Comparison of ENCODE assay signal across 18 cellular contexts in genomic region chr4:2295535-2296442, GRCh38. TPM values are rescaled to one million over a fixed set of nuclear protein-coding genes. Genes with fewer than 3 reads are reported as not detected.
DNase-seq lines count a peak whose midpoint lies in the region; ATAC-seq, FAIRE-seq and TF ChIP-seq lines count a peak whose summit lies in the region.
"Had no signal": no experiment of that assay in that cellular context is flagged by ENCODE, and none has a peak within 500 bp of the region (broad histone marks: within the 10 kb centered on the region; RNA-seq: fewer than 3 reads in every experiment).

No MANE protein-coding gene starts in this region.

- no peak overlapping the region for H3K4me3 ChIP-seq in osteoblast (ENCODE audit: insufficient read depth, low read length)
- H3K4me3 ChIP-seq: MG63, right lobe of liver had no signal

- peaks cover 26% of the 10 kb centered on the region for H3K4me1 Mint-ChIP-seq in activated CD8-positive, alpha-beta memory T cell treated with anti-CD3 and anti-CD28 coated beads, Interleukin-2, amount 10 ng/mL, durations not matched to agents 7 days and 5 days

- no peak for TF ChIP-seq CTCF in osteoblast (IDR thresholded peaks at IDR 0.05; ENCODE audit: extremely low read depth, low read depth, low read length)

- no peak overlapping the region for H2AFZ ChIP-seq in osteoblast (ENCODE audit: low read length)

- no peak overlapping the region for H3K4me3 Mint-ChIP-seq in activated CD8-positive, alpha-beta memory T cell treated with anti-CD3 and anti-CD28 coated beads, Interleukin-2, amount 10 ng/mL, durations not matched to agents 7 days and 5 days
- H3K4me3 Mint-ChIP-seq: activated CD4-positive, alpha-beta T cell treated with anti-CD3 and anti-CD28 coated beads, Interleukin-2, amount 10 ng/mL, durations not matched to agents 24 days and 14 days; naive B cell had no signal

- H3K27me3 Mint-ChIP-seq in activated CD8-positive, alpha-beta memory T cell treated with anti-CD3 and anti-CD28 coated beads, Interleukin-2, amount 10 ng/mL, durations not matched to agents 7 days and 5 days, result peaks cover 3% of the 10 kb centered on the region

- peak; percentile 29 for DNase-seq in NCI-H146 (lab: John Stamatoyannopoulos, UW)
- no peak for DNase-seq in NCI-H146 treated with DMSO at 0.1 percent for 48 hours (lab: John Stamatoyannopoulos, UW; ENCODE audit: unreplicated experiment)
- DNase-seq in GM12892 (ENCODE audit: insufficient read length), result peak; percentile 4
- DNase-seq in activated CD8-positive, alpha-beta memory T cell treated with anti-CD3 and anti-CD28 coated beads, Interleukin-2, amount 10 ng/mL, durations not matched to agents 7 days and 5 days, result peak; percentile 38
- DNase-seq in osteoblast (ENCODE audit: insufficient read length, low spot score, missing footprints), result peak; percentile 49
- DNase-seq: activated CD4-positive, alpha-beta T cell treated with anti-CD3 and anti-CD28 coated beads, Interleukin-2, amount 10 ng/mL, durations not matched to agents 24 days and 14 days; activated naive CD4-positive, alpha-beta T cell treated with anti-CD3 and anti-CD28 coated beads, Interleukin-2, amount 50 U/mL, for 16 hours; cerebellar nuclear complex; kidney glomerular epithelial cell; MG63; naive B cell; OCI-M1 had no signal

- no peaks in the 10 kb centered on the region for H3K27me3 ChIP-seq in osteoblast (ENCODE audit: insufficient read depth, low read length)
- H3K27me3 ChIP-seq: MG63, right lobe of liver had no signal

- ATAC-seq in activated CD8-positive, alpha-beta memory T cell treated with anti-CD3 and anti-CD28 coated beads, Interleukin-2, amount 10 ng/mL, durations not matched to agents 7 days and 5 days, result no peak
- ATAC-seq in GM19452 (IDR thresholded peaks at IDR 0.05; ENCODE audit: unreplicated experiment) (no peak), HG02571 (IDR thresholded peaks at IDR 0.05; ENCODE audit: unreplicated experiment) (no peak), HG03159 (IDR thresholded peaks at IDR 0.05; ENCODE audit: unreplicated experiment) (no peak)

- H3K4me1 ChIP-seq in osteoblast (ENCODE audit: insufficient read depth, low read length), result no peaks in the 10 kb centered on the region
- H3K4me1 ChIP-seq: right lobe of liver had no signal

- no peak overlapping the region for H3K27ac Mint-ChIP-seq in activated CD8-positive, alpha-beta memory T cell treated with anti-CD3 and anti-CD28 coated beads, Interleukin-2, amount 10 ng/mL, durations not matched to agents 7 days and 5 days
- H3K27ac Mint-ChIP-seq: activated CD4-positive, alpha-beta T cell treated with anti-CD3 and anti-CD28 coated beads, Interleukin-2, amount 10 ng/mL, durations not matched to agents 24 days and 14 days had no signal

- H3K27ac ChIP-seq in osteoblast (ENCODE audit: low read depth, low read length), result no peak overlapping the region
- H3K27ac ChIP-seq: 22Rv1, right lobe of liver had no signal

- no peaks in the 10 kb centered on the region for H3K36me3 ChIP-seq in osteoblast (ENCODE audit: insufficient read depth, low read length)
- H3K36me3 ChIP-seq: MG63, right lobe of liver had no signal

- TF ChIP-seq POLR2A in GM12892 (IDR thresholded peaks at IDR 0.05; ENCODE audit: low read depth, low read length), result no peak

- H3K4me2 ChIP-seq in osteoblast (ENCODE audit: insufficient read depth, low read length), result no peak overlapping the region

- no peaks in the 10 kb centered on the region for H3K9me3 ChIP-seq in osteoblast (ENCODE audit: low read depth, low read length)
- H3K9me3 ChIP-seq: MG63, right lobe of liver had no signal

- CTCF ChIA-PET in activated CD8-positive, alpha-beta memory T cell treated with anti-CD3 and anti-CD28 coated beads, Interleukin-2, amount 10 ng/mL, durations not matched to agents 7 days and 5 days (lab: Charles Lee), result interaction anchor here (0.8 to 1.1 kb wide), 2 partner anchors 16 to 76 kb away, joined by 3 read pairs; no protein-coding TSS in a partner anchor

- H4K20me1 ChIP-seq in osteoblast (ENCODE audit: insufficient read depth, low read length), result no peaks in the 10 kb centered on the region

- H3K36me3 Mint-ChIP-seq in activated CD8-positive, alpha-beta memory T cell treated with anti-CD3 and anti-CD28 coated beads, Interleukin-2, amount 10 ng/mL, durations not matched to agents 7 days and 5 days, result peaks cover 4% of the 10 kb centered on the region
- H3K36me3 Mint-ChIP-seq: naive B cell had no signal

- no peaks in the 10 kb centered on the region for H3K9me3 Mint-ChIP-seq in activated CD8-positive, alpha-beta memory T cell treated with anti-CD3 and anti-CD28 coated beads, Interleukin-2, amount 10 ng/mL, durations not matched to agents 7 days and 5 days (ENCODE audit: low read depth)
- H3K9me3 Mint-ChIP-seq: activated CD4-positive, alpha-beta T cell treated with anti-CD3 and anti-CD28 coated beads, Interleukin-2, amount 10 ng/mL, durations not matched to agents 24 days and 14 days had no signal

- no peak for FAIRE-seq in GM12892 (lab: Jason Lieb, UNC)
- FAIRE-seq: GM18507 had no signal

- H3K79me2 ChIP-seq in osteoblast (ENCODE audit: insufficient read depth, low read length), result no peaks in the 10 kb centered on the region

RNA-seq across cellular contexts. Expression of gene MXD4, which starts 33.9 kb away (rescaled TPM):
- 5.0 TPM for polyA plus RNA-seq in GM12892 (2012; ENCODE audit: missing spikeins)
- total RNA-seq in activated CD8-positive, alpha-beta memory T cell treated with anti-CD3 and anti-CD28 coated beads, Interleukin-2, amount 10 ng/mL, durations not matched to agents 7 days and 5 days, result 10 to 100 TPM; 13.7 to 14.3 TPM
- total RNA-seq in osteoblast, result 53.3 and 56.8 TPM in 2 replicates

RNA-seq across cellular contexts. Expression of gene HAUS3, which starts 53.9 kb away (rescaled TPM):
- polyA plus RNA-seq in GM12892 (2012; ENCODE audit: missing spikeins), result 14.5 TPM
- 10 to 100 TPM; 29.8 to 34.5 TPM for total RNA-seq in activated CD8-positive, alpha-beta memory T cell treated with anti-CD3 and anti-CD28 coated beads, Interleukin-2, amount 10 ng/mL, durations not matched to agents 7 days and 5 days
- 8.7 and 9.7 TPM in 2 replicates for total RNA-seq in osteoblast

RNA-seq across cellular contexts. Expression of gene POLN, which starts 53.9 kb away (rescaled TPM):
- 1.5 TPM for polyA plus RNA-seq in GM12892 (2012; ENCODE audit: missing spikeins)
- 1 to 10 TPM; 5.5 to 5.6 TPM for total RNA-seq in activated CD8-positive, alpha-beta memory T cell treated with anti-CD3 and anti-CD28 coated beads, Interleukin-2, amount 10 ng/mL, durations not matched to agents 7 days and 5 days
- total RNA-seq in osteoblast, result 2.9 and 4.1 TPM in 2 replicates
